36 cellular contexts compared by ENCODE assay signal in the genomic region with DNA sequence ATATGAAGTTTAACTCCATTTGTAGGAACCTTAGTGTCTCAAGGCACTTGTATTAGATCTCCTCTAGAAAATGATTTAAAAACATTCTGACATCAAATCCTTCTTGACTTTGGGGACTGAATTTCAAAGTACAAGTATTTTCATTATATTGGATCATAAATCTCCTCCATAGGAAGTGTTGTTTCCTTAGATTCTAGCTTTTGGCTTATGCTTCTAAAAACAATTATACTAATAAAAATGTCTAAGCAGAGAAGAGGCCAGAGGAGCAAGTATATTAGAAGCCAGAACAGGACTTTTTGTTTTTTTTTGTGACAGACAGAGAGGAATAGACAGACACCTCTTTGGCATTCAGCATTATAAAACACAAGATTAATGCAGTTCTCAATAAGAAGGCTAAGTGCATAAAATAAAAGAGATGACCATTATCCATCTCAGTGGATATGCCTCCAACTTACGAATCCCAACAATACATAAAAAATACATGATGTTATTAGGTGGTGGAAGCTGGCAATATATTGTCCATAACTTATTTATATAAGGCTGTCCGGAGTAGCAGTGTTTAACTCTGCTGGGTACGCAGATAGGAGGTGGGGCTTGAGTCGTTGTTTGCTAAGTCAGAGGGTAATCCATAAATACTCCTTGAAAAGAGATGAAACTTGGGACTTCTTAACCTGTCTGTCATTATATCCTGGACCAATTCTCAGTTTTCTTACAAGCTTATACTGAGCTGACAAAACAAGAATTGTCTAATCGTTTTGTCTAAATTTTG. TPM values are rescaled to one million over a fixed set of nuclear protein-coding genes. Genes with fewer than 3 reads are reported as not detected.
"Had no signal": no experiment of that assay in that cellular context is flagged by ENCODE, and none has a peak within 500 bp of the region (broad histone marks: within the 10 kb centered on the region; RNA-seq: fewer than 3 reads in every experiment).

No MANE protein-coding gene starts in this region.

- H3K36me3 ChIP-seq: neutrophil, pancreas, prostate gland, right atrium auricular region, spleen, suprapubic skin, tibial artery, transverse colon, upper lobe of right lung, uterus had no signal

- H3K4me1 ChIP-seq: pancreas, prostate gland, right atrium auricular region, spleen, testis, transverse colon, uterus had no signal

- DNase-seq: naive thymus-derived CD8-positive, alpha-beta T cell; nephron progenitor cell; nucleus accumbens; pancreas; retina; spleen; stimulated activated CD4-positive, alpha-beta T cell treated with anti-CD3 and anti-CD28 coated beads, Interleukin-12 subunit alpha, Interleukin-12 subunit beta, amount 100 ng/mL, for 4 hours; stimulated activated CD4-positive, alpha-beta T cell treated with anti-CD3 and anti-CD28 coated beads, Interleukin-1b, Interleukin-23, amount 100 ng/mL, for 48 hours; stimulated activated CD4-positive, alpha-beta T cell treated with anti-CD3 and anti-CD28 coated beads, Interleukin-4, amount 100 ng/mL, for 1 hour; stimulated activated CD4-positive, alpha-beta T cell treated with anti-CD3 and anti-CD28 coated beads, Interleukin-4, amount 100 ng/mL, for 4 hours; stimulated activated CD8-positive, alpha-beta memory T cell treated with anti-CD3 and anti-CD28 coated beads, Interleukin-4, amount 100 ng/mL, for 48 hours; stimulated activated naive CD4-positive, alpha-beta T cell; stimulated activated naive CD8-positive, alpha-beta T cell treated with anti-CD3 and anti-CD28 coated beads, Interleukin-15, amount 100 ng/mL, for 72 hours; stimulated activated naive CD8-positive, alpha-beta T cell treated with anti-CD3 and anti-CD28 coated beads, Interleukin-15, Interleukin-2, amounts not matched to agents 100 U/mL and 50 U/mL, for 24 hours; substantia nigra; testis; tibial artery; transverse colon; upper lobe of right lung; uterus had no signal

- H3K9me3 ChIP-seq: neutrophil, pancreas, prostate gland, right atrium auricular region, suprapubic skin, testis, tibial artery, transverse colon, upper lobe of right lung, uterus had no signal

- H3K4me2 ChIP-seq: smooth muscle cell had no signal

- H3K27me3 ChIP-seq: neutrophil, pancreas, right atrium auricular region, spleen, suprapubic skin, testis, tibial artery, transverse colon, upper lobe of right lung, uterus had no signal

- H3K4me3 ChIP-seq: pancreas, prostate gland, right atrium auricular region, skin epidermis, smooth muscle cell, spleen, suprapubic skin, testis, tibial artery, transverse colon, upper lobe of right lung, uterus had no signal

- ATAC-seq: naive thymus-derived CD8-positive, alpha-beta T cell; natural killer cell treated with Interleukin-12 subunit alpha and Interleukin-12 subunit beta and Interleukin-15 and Interleukin-18, amount 100 ng/mL, for 72 hours; pancreas; sciatic nerve; stimulated activated memory B cell treated with anti-CD40 and anti-IgM and Interleukin-4, amounts not matched to agents 10 μg/mL and 1 μg/mL and 100 μg/mL, for 72 hours; stimulated activated naive CD8-positive, alpha-beta T cell treated with anti-CD3 and anti-CD28 coated beads, Interleukin-15, amount 100 ng/mL, for 72 hours; stimulated activated naive CD8-positive, alpha-beta T cell treated with anti-CD3 and anti-CD28 coated beads, Interleukin-15, Interleukin-2, amounts not matched to agents 100 U/mL and 50 U/mL, for 24 hours; upper lobe of right lung had no signal

- H3K27ac ChIP-seq: neutrophil, pancreas, prostate gland, right atrium auricular region, skin epidermis, spleen, suprapubic skin, testis, tibial artery, transverse colon, upper lobe of right lung, uterus had no signal

RNA-seq across cellular contexts. Expression of gene NOX3, which starts 31.9 kb away (rescaled TPM):
- total RNA-seq: naive thymus-derived CD8-positive, alpha-beta T cell; natural killer cell treated with Interleukin-12 subunit alpha and Interleukin-12 subunit beta and Interleukin-15 and Interleukin-18, amount 100 ng/mL, for 72 hours; neural crest cell; omental fat pad; osteocyte; pancreas; posterior vena cava; prostate gland; pulmonary artery endothelial cell; right atrium auricular region; sciatic nerve; smooth muscle cell; spleen; suprapubic skin; testis; transverse colon; upper lobe of right lung; urinary bladder; uterus had no signal
- polyA plus RNA-seq: naive thymus-derived CD8-positive, alpha-beta T cell; pancreas; smooth muscle cell; thymus; urinary bladder had no signal
